In genomic region chr5:120614512-120614911, GRCh38 we compare ENCODE assay signal across 15 cellular contexts.
A peak's percentile ranks its signal among the peaks of the same experiment; 100 is the strongest.
DNase-seq lines count a peak whose midpoint lies in the region; ATAC-seq lines count a peak whose summit lies in the region.
"Had no signal": no experiment of that assay in that cellular context is flagged by ENCODE, and none has a peak within 500 bp of the region (broad histone marks: within the 10 kb centered on the region; RNA-seq: fewer than 3 reads in every experiment).

No MANE protein-coding gene starts in this region.

- H3K27ac Mint-ChIP-seq in activated CD4-positive, alpha-beta T cell treated with anti-CD3 and anti-CD28 coated beads, Interleukin-2, amount 10 ng/mL, durations not matched to agents 24 days and 14 days = no peak overlapping the region
- H3K27ac Mint-ChIP-seq: activated T-helper 17 cell treated with anti-CD3 and anti-CD28 coated beads, Interleukin-2, amount 50 U/mL, for 72 hours; H9 had no signal

- intact Hi-C loops in activated CD4-positive, alpha-beta T cell treated with anti-CD3 and anti-CD28 coated beads, Interleukin-2, amount 10 ng/mL, durations not matched to agents 24 days and 14 days (cut with micrococcal nuclease) = no loop called here

- H3K27ac ChIP-seq in ACC112 (ENCODE audit: low read depth, low read length) = peak overlapping the region; percentile 84
- H3K27ac ChIP-seq: A549 had no signal

- peak overlapping the region; percentile 10 for H2AFZ ChIP-seq in ACC112 (ENCODE audit: low read length, unreplicated experiment)

- peak overlapping the region; percentile 6; the same call in 1 of the 2 replicates for H3K4me3 ChIP-seq in ACC112 (ENCODE audit: low read depth, low read length)
- H3K4me3 ChIP-seq: A549 had no signal

- no peaks in the 10 kb centered on the region; the same call in 1 of the 2 replicates for H3K36me3 ChIP-seq in ACC112 (ENCODE audit: insufficient read depth, low read length)

- no peak overlapping the region for H3K4me3 Mint-ChIP-seq in activated CD4-positive, alpha-beta T cell treated with anti-CD3 and anti-CD28 coated beads, Interleukin-2, amount 10 ng/mL, durations not matched to agents 24 days and 14 days
- H3K4me3 Mint-ChIP-seq: activated T-helper 17 cell treated with anti-CD3 and anti-CD28 coated beads, Interleukin-2, amount 50 U/mL, for 72 hours; H9 had no signal

- no peaks in the 10 kb centered on the region for H3K27me3 Mint-ChIP-seq in activated CD4-positive, alpha-beta T cell treated with anti-CD3 and anti-CD28 coated beads, Interleukin-2, amount 10 ng/mL, durations not matched to agents 24 days and 14 days
- H3K27me3 Mint-ChIP-seq: activated T-helper 17 cell treated with anti-CD3 and anti-CD28 coated beads, Interleukin-2, amount 50 U/mL, for 72 hours had no signal

- H3K79me2 ChIP-seq in ACC112 (ENCODE audit: control insufficient read depth, insufficient read depth, low read length, unreplicated experiment) = peaks cover 12% of the 10 kb centered on the region

- peak; percentile 53 for DNase-seq in M059J (ENCODE audit: low read depth)
- DNase-seq in cerebellar cortex (ENCODE audit: low spot score) = peak; percentile 4
- peak; percentile 87 for DNase-seq in iris pigment epithelial cell (ENCODE audit: low read depth)
- DNase-seq in activated CD4-positive, alpha-beta T cell treated with anti-CD3 and anti-CD28 coated beads, Interleukin-2, amount 10 ng/mL, durations not matched to agents 24 days and 14 days = no peak
- no peak for DNase-seq in T-helper 1 cell
- no peak for DNase-seq in NCI-H1436 (lab: John Stamatoyannopoulos, UW)
- DNase-seq: activated CD4-positive, alpha-beta T cell treated with anti-CD3 and anti-CD28 coated beads for 48 hours; DMS153; H9; NCI-H2029; NK-92 treated with Interleukin-12 subunit alpha and Interleukin-12 subunit beta, amount 100 ng/mL, for 24 hours had no signal

- H3K27me3 ChIP-seq in ACC112 (ENCODE audit: insufficient read depth, low read length) = no peaks in the 10 kb centered on the region

- no peak for ATAC-seq in HG03108 (IDR thresholded peaks at IDR 0.05; ENCODE audit: unreplicated experiment)
- ATAC-seq: A549; activated T-helper 17 cell treated with anti-CD3 and anti-CD28 coated beads, Interleukin-2, amount 50 U/mL, for 72 hours had no signal

- H3K9me3 Mint-ChIP-seq in activated CD4-positive, alpha-beta T cell treated with anti-CD3 and anti-CD28 coated beads, Interleukin-2, amount 10 ng/mL, durations not matched to agents 24 days and 14 days = no peaks in the 10 kb centered on the region
- H3K9me3 Mint-ChIP-seq: H9 had no signal

- no peaks in the 10 kb centered on the region for H3K4me1 Mint-ChIP-seq in activated CD4-positive, alpha-beta T cell treated with anti-CD3 and anti-CD28 coated beads, Interleukin-2, amount 10 ng/mL, durations not matched to agents 24 days and 14 days
- H3K4me1 Mint-ChIP-seq: activated T-helper 17 cell treated with anti-CD3 and anti-CD28 coated beads, Interleukin-2, amount 50 U/mL, for 72 hours had no signal

- H3K4me1 ChIP-seq in ACC112 (ENCODE audit: control insufficient read depth, insufficient read depth, low read length, unreplicated experiment) = peaks cover 49% of the 10 kb centered on the region
- H3K4me1 ChIP-seq: A549 had no signal

- no peaks in the 10 kb centered on the region for H3K36me3 Mint-ChIP-seq in activated CD4-positive, alpha-beta T cell treated with anti-CD3 and anti-CD28 coated beads, Interleukin-2, amount 10 ng/mL, durations not matched to agents 24 days and 14 days (ENCODE audit: low read depth)

Comparison
In these comparisons a context has a peak if more than half of its experiments do, and no peak if none do; other contexts are left out.
1. DNase-seq: peak in M059J (single experiment), cerebellar cortex (single experiment) and iris pigment epithelial cell (single experiment); none in activated CD4-positive, alpha-beta T cell treated with anti-CD3 and anti-CD28 coated beads, Interleukin-2, amount 10 ng/mL, durations not matched to agents 24 days and 14 days (single experiment), T-helper 1 cell (0 of 5) and NCI-H1436 (single experiment).